In genomic region chr4:15779789-15780188, GRCh38 we compare ENCODE assay signal across 9 cellular contexts. TPM values are rescaled to one million over a fixed set of nuclear protein-coding genes. Genes with fewer than 3 reads are reported as not detected.
DNase-seq lines count a peak whose midpoint lies in the region; ATAC-seq and TF ChIP-seq lines count a peak whose summit lies in the region.
"Had no signal": no experiment of that assay in that cellular context is flagged by ENCODE, and none has a peak within 500 bp of the region (broad histone marks: within the 10 kb centered on the region; RNA-seq: fewer than 3 reads in every experiment).

No MANE protein-coding gene starts in this region.

- intact Hi-C loops in Right ventricle myocardium inferior (cut with DNase I) (no loop called here), lower lobe of right lung (cut with DNase I) (no loop called here), vagina (cut with DNase I) (no loop called here)

- H3K27ac ChIP-seq in right atrium auricular region: peak overlapping the region; percentile 46 to 70
- H3K27ac ChIP-seq in lower lobe of right lung: no peak overlapping the region
- no peak overlapping the region for H3K27ac ChIP-seq in vagina

- H3K4me1 ChIP-seq in right atrium auricular region (peaks cover 0 to 14% of the 10 kb centered on the region in 2 donors), adipocyte (ENCODE audit: control insufficient read depth, insufficient read depth, low read length) (peaks cover 11% of the 10 kb centered on the region), lower lobe of right lung (peaks cover 30% of the 10 kb centered on the region), vagina (peaks cover 22% of the 10 kb centered on the region)

- H3K36me3 ChIP-seq in right atrium auricular region: no peaks in the 10 kb centered on the region
- H3K36me3 ChIP-seq in adipocyte (ENCODE audit: control insufficient read depth, insufficient read depth, low read length, severe bottlenecking): no peaks in the 10 kb centered on the region
- no peaks in the 10 kb centered on the region for H3K36me3 ChIP-seq in lower lobe of right lung
- H3K36me3 ChIP-seq in vagina: no peaks in the 10 kb centered on the region

- H3K4me3 ChIP-seq in right atrium auricular region (peak overlapping the region; percentile 43 to 65), adipocyte (ENCODE audit: low read length) (peak overlapping the region; percentile 80), lower lobe of right lung (peak overlapping the region; percentile 56), vagina (peak overlapping the region; percentile 56 to 60)

- TF ChIP-seq POLR2A in vagina (IDR thresholded peaks at IDR 0.05): no peak

- peak overlapping the region; percentile 76 for H3K9ac ChIP-seq in adipocyte (ENCODE audit: low read length)

- H3K9me3 ChIP-seq in right atrium auricular region (no peaks in the 10 kb centered on the region), adipocyte (ENCODE audit: control insufficient read depth, low read length) (no peaks in the 10 kb centered on the region), lower lobe of right lung (no peaks in the 10 kb centered on the region), vagina (no peaks in the 10 kb centered on the region)

- TF ChIP-seq CTCF in right atrium auricular region (IDR thresholded peaks at IDR 0.05) (no peak), lower lobe of right lung (IDR thresholded peaks at IDR 0.05) (no peak), vagina (IDR thresholded peaks at IDR 0.05) (no peak)

- DNase-seq in right atrium auricular region (ENCODE audit: low spot score): no peak
- DNase-seq in Right ventricle myocardium inferior (ENCODE audit: missing footprints): no peak
- DNase-seq in adipocyte (ENCODE audit: low read depth): no peak
- DNase-seq in lower lobe of right lung: no peak
- DNase-seq in vagina (ENCODE audit: extremely low spot score in 2 of 2): no peak
- no peak for DNase-seq in NCI-H345 (lab: John Stamatoyannopoulos, UW)
- DNase-seq: NCI-H2107 had no signal

- ATAC-seq in Right ventricle myocardium inferior: no peak
- no peak for ATAC-seq in lower lobe of right lung
- ATAC-seq in HG02678 (IDR thresholded peaks at IDR 0.05; ENCODE audit: unreplicated experiment): no peak
- ATAC-seq in HG03095 (IDR thresholded peaks at IDR 0.05; ENCODE audit: unreplicated experiment): no peak

- H3K27me3 ChIP-seq in right atrium auricular region (no peaks in the 10 kb centered on the region), adipocyte (replicated peaks; ENCODE audit: control insufficient read depth, insufficient read depth, low read length) (peaks cover 6% of the 10 kb centered on the region), lower lobe of right lung (ENCODE audit: low read depth) (no peaks in the 10 kb centered on the region), vagina (no peaks in the 10 kb centered on the region)

RNA-seq across cellular contexts. Expression of gene CD38, which starts 1.7 kb away (rescaled TPM):
- total RNA-seq in right atrium auricular region (1 to 10 TPM; 3.1 to 4.9 TPM), Right ventricle myocardium inferior (2.2 TPM), lower lobe of right lung (8.5 TPM), vagina (1.2 TPM)

Comparison
In these comparisons a context has a peak if more than half of its experiments do, and no peak if none do; other contexts are left out.
1. H3K27ac ChIP-seq: peak in right atrium auricular region (2 of 2); none in lower lobe of right lung (single experiment) and vagina (single experiment).
2. Peak in every context shown above with its lines, with median percentiles within 50 percentile points of each other: H3K4me3 ChIP-seq.